In genomic region chr1:175192111-175192629, GRCh38 we compare ENCODE assay signal across 2 cellular contexts.
TF ChIP-seq lines count a peak whose summit lies in the region.

No MANE protein-coding gene starts in this region.

TF ChIP-seq in HCT116, 20 proteins besides CTCF, POLR2A, EP300 and RAD21 (continued from another document):
- TF ChIP-seq, protein P1, sequence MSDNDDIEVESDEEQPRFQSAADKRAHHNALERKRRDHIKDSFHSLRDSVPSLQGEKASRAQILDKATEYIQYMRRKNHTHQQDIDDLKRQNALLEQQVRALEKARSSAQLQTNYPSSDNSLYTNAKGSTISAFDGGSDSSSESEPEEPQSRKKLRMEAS (IDR thresholded peaks at IDR 0.05): no peak
- TF ChIP-seq EZH2 (IDR thresholded peaks at IDR 0.05) (no peak), YY1 (IDR thresholded peaks at IDR 0.05; ENCODE audit: extremely low read depth, insufficient replicate concordance, low read depth, low read length) (no peak), TCF7L2 (IDR thresholded peaks at IDR 0.05; ENCODE audit: borderline replicate concordance, extremely low read depth, insufficient read depth, insufficient read length) (no peak), EZH2phosphoT487 (IDR thresholded peaks at IDR 0.05; ENCODE audit: borderline replicate concordance) (no peak), ZBTB33 (IDR thresholded peaks at IDR 0.05; ENCODE audit: extremely low read depth, insufficient replicate concordance, low read length) (no peak), SIN3A (IDR thresholded peaks at IDR 0.05; ENCODE audit: low read depth) (no peak), SP1 (IDR thresholded peaks at IDR 0.05; ENCODE audit: low read depth) (no peak; the same call in 1 of the 2 replicates), ZFX (IDR thresholded peaks at IDR 0.05) (no peak), POLR2AphosphoS5 (IDR thresholded peaks at IDR 0.05; ENCODE audit: low read depth, low read length) (no peak), REST (IDR thresholded peaks at IDR 0.05; ENCODE audit: low read depth) (no peak), EGR1 (IDR thresholded peaks at IDR 0.05; ENCODE audit: low read depth) (no peak)
- TF ChIP-seq, protein P2, sequence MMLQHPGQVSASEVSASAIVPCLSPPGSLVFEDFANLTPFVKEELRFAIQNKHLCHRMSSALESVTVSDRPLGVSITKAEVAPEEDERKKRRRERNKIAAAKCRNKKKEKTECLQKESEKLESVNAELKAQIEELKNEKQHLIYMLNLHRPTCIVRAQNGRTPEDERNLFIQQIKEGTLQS (IDR thresholded peaks at IDR 0.05): no peak

TF ChIP-seq in K562, 482 proteins besides CTCF, POLR2A, EP300 and RAD21 (continued from another document and continues in another):
- no peak for TF ChIP-seq ZC3H8 (IDR thresholded peaks at IDR 0.05)
- TF ChIP-seq ZNF764 (CRISPR knock-in tag; IDR thresholded peaks at IDR 0.05; ENCODE audit: low read depth): no peak
- TF ChIP-seq, protein P3, sequence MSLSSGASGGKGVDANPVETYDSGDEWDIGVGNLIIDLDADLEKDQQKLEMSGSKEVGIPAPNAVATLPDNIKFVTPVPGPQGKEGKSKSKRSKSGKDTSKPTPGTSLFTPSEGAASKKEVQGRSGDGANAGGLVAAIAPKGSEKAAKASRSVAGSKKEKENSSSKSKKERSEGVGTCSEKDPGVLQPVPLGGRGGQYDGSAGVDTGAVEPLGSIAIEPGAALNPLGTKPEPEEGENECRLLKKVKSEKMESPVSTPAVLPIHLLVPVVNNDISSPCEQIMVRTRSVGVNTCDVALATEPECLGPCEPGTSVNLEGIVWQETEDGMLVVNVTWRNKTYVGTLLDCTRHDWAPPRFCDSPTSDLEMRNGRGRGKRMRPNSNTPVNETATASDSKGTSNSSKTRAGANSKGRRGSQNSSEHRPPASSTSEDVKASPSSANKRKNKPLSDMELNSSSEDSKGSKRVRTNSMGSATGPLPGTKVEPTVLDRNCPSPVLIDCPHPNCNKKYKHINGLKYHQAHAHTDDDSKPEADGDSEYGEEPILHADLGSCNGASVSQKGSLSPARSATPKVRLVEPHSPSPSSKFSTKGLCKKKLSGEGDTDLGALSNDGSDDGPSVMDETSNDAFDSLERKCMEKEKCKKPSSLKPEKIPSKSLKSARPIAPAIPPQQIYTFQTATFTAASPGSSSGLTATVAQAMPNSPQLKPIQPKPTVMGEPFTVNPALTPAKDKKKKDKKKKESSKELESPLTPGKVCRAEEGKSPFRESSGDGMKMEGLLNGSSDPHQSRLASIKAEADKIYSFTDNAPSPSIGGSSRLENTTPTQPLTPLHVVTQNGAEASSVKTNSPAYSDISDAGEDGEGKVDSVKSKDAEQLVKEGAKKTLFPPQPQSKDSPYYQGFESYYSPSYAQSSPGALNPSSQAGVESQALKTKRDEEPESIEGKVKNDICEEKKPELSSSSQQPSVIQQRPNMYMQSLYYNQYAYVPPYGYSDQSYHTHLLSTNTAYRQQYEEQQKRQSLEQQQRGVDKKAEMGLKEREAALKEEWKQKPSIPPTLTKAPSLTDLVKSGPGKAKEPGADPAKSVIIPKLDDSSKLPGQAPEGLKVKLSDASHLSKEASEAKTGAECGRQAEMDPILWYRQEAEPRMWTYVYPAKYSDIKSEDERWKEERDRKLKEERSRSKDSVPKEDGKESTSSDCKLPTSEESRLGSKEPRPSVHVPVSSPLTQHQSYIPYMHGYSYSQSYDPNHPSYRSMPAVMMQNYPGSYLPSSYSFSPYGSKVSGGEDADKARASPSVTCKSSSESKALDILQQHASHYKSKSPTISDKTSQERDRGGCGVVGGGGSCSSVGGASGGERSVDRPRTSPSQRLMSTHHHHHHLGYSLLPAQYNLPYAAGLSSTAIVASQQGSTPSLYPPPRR (CRISPR knock-in tag; IDR thresholded peaks at IDR 0.05; ENCODE audit: borderline replicate concordance): 0 out of 2 replicates have a peak, but pooled peaks have one; percentile 28
- no peak for TF ChIP-seq MAFK (IDR thresholded peaks at IDR 0.05; ENCODE audit: low read length)
- peak; percentile 17; the same call in 1 of the 2 replicates for TF ChIP-seq PHF21A (IDR thresholded peaks at IDR 0.05; ENCODE audit: borderline replicate concordance, low read depth)
- peak; percentile 90 for TF ChIP-seq NFIC (IDR thresholded peaks at IDR 0.05)
- TF ChIP-seq, protein P4, sequence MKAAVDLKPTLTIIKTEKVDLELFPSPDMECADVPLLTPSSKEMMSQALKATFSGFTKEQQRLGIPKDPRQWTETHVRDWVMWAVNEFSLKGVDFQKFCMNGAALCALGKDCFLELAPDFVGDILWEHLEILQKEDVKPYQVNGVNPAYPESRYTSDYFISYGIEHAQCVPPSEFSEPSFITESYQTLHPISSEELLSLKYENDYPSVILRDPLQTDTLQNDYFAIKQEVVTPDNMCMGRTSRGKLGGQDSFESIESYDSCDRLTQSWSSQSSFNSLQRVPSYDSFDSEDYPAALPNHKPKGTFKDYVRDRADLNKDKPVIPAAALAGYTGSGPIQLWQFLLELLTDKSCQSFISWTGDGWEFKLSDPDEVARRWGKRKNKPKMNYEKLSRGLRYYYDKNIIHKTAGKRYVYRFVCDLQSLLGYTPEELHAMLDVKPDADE (conservative IDR thresholded peaks at IDR 0.05; ENCODE audit: control insufficient read depth, low read depth, low read length): no peak
- no peak for TF ChIP-seq CBX8 (IDR thresholded peaks at IDR 0.05; ENCODE audit: borderline replicate concordance, extremely low read depth, low read depth, low read length, poor library complexity, severe bottlenecking)
- peak; percentile 51 for TF ChIP-seq SP1 (CRISPR knock-in tag; IDR thresholded peaks at IDR 0.05)
- no peak for TF ChIP-seq CUX1 (CRISPR knock-in tag; IDR thresholded peaks at IDR 0.05)
- no peak for TF ChIP-seq HBP1 (CRISPR knock-in tag; IDR thresholded peaks at IDR 0.05)
- TF ChIP-seq NR4A1 (CRISPR knock-in tag; IDR thresholded peaks at IDR 0.05): no peak
- no peak for TF ChIP-seq NR4A1 (tag; IDR thresholded peaks at IDR 0.05)
- no peak for TF ChIP-seq ARID4B (CRISPR knock-in tag; IDR thresholded peaks at IDR 0.05)
- no peak for TF ChIP-seq CEBPB (tag; IDR thresholded peaks at IDR 0.05)
- no peak for TF ChIP-seq ZC3H4 (CRISPR knock-in tag; IDR thresholded peaks at IDR 0.05; ENCODE audit: borderline replicate concordance)
- no peak for TF ChIP-seq ILK (tag; IDR thresholded peaks at IDR 0.05; ENCODE audit: borderline replicate concordance, low read depth)
- TF ChIP-seq FOS (IDR thresholded peaks at IDR 0.05; ENCODE audit: extremely low read depth, insufficient read length): no peak
- TF ChIP-seq BCOR (IDR thresholded peaks at IDR 0.05): no peak
- no peak for TF ChIP-seq PPARD (CRISPR knock-in tag; IDR thresholded peaks at IDR 0.05)
- TF ChIP-seq HDAC8 (tag; IDR thresholded peaks at IDR 0.05): no peak
- TF ChIP-seq BRD4 (IDR thresholded peaks at IDR 0.05): no peak
- TF ChIP-seq, protein P5, sequence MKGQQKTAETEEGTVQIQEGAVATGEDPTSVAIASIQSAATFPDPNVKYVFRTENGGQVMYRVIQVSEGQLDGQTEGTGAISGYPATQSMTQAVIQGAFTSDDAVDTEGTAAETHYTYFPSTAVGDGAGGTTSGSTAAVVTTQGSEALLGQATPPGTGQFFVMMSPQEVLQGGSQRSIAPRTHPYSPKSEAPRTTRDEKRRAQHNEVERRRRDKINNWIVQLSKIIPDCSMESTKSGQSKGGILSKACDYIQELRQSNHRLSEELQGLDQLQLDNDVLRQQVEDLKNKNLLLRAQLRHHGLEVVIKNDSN (CRISPR knock-in tag; IDR thresholded peaks at IDR 0.05): no peak
- TF ChIP-seq ZSCAN29 (IDR thresholded peaks at IDR 0.05): no peak
- no peak for TF ChIP-seq JUN (IDR thresholded peaks at IDR 0.05; ENCODE audit: borderline replicate concordance, low read depth, low read length)
- TF ChIP-seq JUN (CRISPR knock-in tag; IDR thresholded peaks at IDR 0.05; ENCODE audit: borderline replicate concordance): no peak
- no peak for TF ChIP-seq BCLAF1 (IDR thresholded peaks at IDR 0.05; ENCODE audit: borderline replicate concordance in 1 of 2, control insufficient read depth in 1 of 2, low read depth in 2 of 2, low read length in 1 of 2)
- no peak for TF ChIP-seq THRAP3 (IDR thresholded peaks at IDR 0.05; ENCODE audit: borderline replicate concordance)
- no peak for TF ChIP-seq BRCA1 (IDR thresholded peaks at IDR 0.05)
- no peak for TF ChIP-seq BRCA1 (CRISPR knock-in tag; IDR thresholded peaks at IDR 0.05)
- TF ChIP-seq SRSF3 (IDR thresholded peaks at IDR 0.05; ENCODE audit: insufficient read depth, low read length): no peak
- no peak for TF ChIP-seq PCBP2 (IDR thresholded peaks at IDR 0.05; ENCODE audit: low read depth, low read length, poor library complexity, severe bottlenecking)
